8 cellular contexts compared by ENCODE assay signal in genomic region chr3:123447749-123448502, GRCh38. TPM values are rescaled to one million over a fixed set of nuclear protein-coding genes. Genes with fewer than 3 reads are reported as not detected.
DNase-seq lines count a peak whose midpoint lies in the region; ATAC-seq, FAIRE-seq and TF ChIP-seq lines count a peak whose summit lies in the region.

No MANE protein-coding gene starts in this region.

- H2BK5ac ChIP-seq in mesenchymal stem cell (ENCODE audit: low read depth, low read length, poor library complexity, severe bottlenecking) = no peak overlapping the region

- H3K27ac ChIP-seq in RWPE2 (ENCODE audit: poor library complexity, severe bottlenecking) (no peak overlapping the region), mesenchymal stem cell (ENCODE audit: low read length, poor library complexity, severe bottlenecking) (no peak overlapping the region), stomach (peak overlapping the region; percentile 15 to 89 (median 83))

- 23% methylated on average over 65 of the region's 106 CpGs for WGBS in mesenchymal stem cell
- WGBS in stomach, 5 donors = 14 to 28% (median 18%) methylated on average over 58 to 106 of the region's 106 CpGs; no CpG with 5 or more reads in 1 of the 5 donors

- H3K14ac ChIP-seq in mesenchymal stem cell (ENCODE audit: low read length in 2 of 2) = no peak overlapping the region

- TF ChIP-seq EP300 in stomach (IDR thresholded peaks at IDR 0.05) = no peak

- no peaks in the 10 kb centered on the region for H3K79me1 ChIP-seq in mesenchymal stem cell (replicated peaks; ENCODE audit: low read length, poor library complexity, severe bottlenecking)

- H3K36me3 ChIP-seq in RWPE2 (ENCODE audit: low read depth) (no peaks in the 10 kb centered on the region), bronchial epithelial cell (ENCODE audit: control insufficient read depth, insufficient read depth, low read length) (no peaks in the 10 kb centered on the region), mesenchymal stem cell (ENCODE audit: control insufficient read depth in 1 of 2, insufficient read depth in 2 of 2, low read depth in 1 of 2, low read length in 2 of 2) (no peaks in the 10 kb centered on the region), stomach (no peaks in the 10 kb centered on the region)

- no peak overlapping the region for H2BK15ac ChIP-seq in mesenchymal stem cell (ENCODE audit: low read depth, poor library complexity, severe bottlenecking)

- intact Hi-C loops in stomach (cut with DNase I; ENCODE audit: low total_unique reads) = no loop called here

- TF ChIP-seq POLR2A in stomach (IDR thresholded peaks at IDR 0.05) = no peak

- no peak overlapping the region for H2AK5ac ChIP-seq in mesenchymal stem cell (ENCODE audit: low read length, severe bottlenecking)

- FAIRE-seq in bronchial epithelial cell (lab: Jason Lieb, UNC) = no peak

- H3K4me2 ChIP-seq in mesenchymal stem cell (ENCODE audit: low read length, poor library complexity, severe bottlenecking) = peak overlapping the region; percentile 31

- H4K91ac ChIP-seq in mesenchymal stem cell (ENCODE audit: low read length) = peak overlapping the region; percentile 2

- H3K23ac ChIP-seq in mesenchymal stem cell (ENCODE audit: low read length in 2 of 2) = peak overlapping the region in 1 of 2 experiments; percentile 11

- ATAC-seq in RWPE2 (ENCODE audit: low read depth) = no peak

- H4K8ac ChIP-seq in mesenchymal stem cell (ENCODE audit: low read length) = no peak overlapping the region

- no peak overlapping the region for H3K18ac ChIP-seq in mesenchymal stem cell (ENCODE audit: low read depth in 1 of 2, low read length in 2 of 2)

- H3K4me1 ChIP-seq in RWPE2 (ENCODE audit: insufficient read depth, poor library complexity, severe bottlenecking) (no peaks in the 10 kb centered on the region), mesenchymal stem cell (ENCODE audit: control insufficient read depth, insufficient read depth, low read depth, low read length) (peaks cover 20% of the 10 kb centered on the region), stomach (peaks cover 20 to 39% (median 30%) of the 10 kb centered on the region in 4 donors)

- H2BK120ac ChIP-seq in mesenchymal stem cell (ENCODE audit: low read depth, low read length) = no peak overlapping the region

- H3K9me3 ChIP-seq in RWPE2 (ENCODE audit: severe bottlenecking) (no peaks in the 10 kb centered on the region), mesenchymal stem cell (ENCODE audit: control insufficient read depth, low read length) (no peaks in the 10 kb centered on the region), stomach (no peaks in the 10 kb centered on the region)

- H3K27me3 ChIP-seq in RWPE2 (ENCODE audit: insufficient read depth, poor library complexity, severe bottlenecking) (peaks cover 59% of the 10 kb centered on the region), bronchial epithelial cell (ENCODE audit: control insufficient read depth, insufficient read depth, low read length) (peaks cover 30% of the 10 kb centered on the region), mesenchymal stem cell (ENCODE audit: control insufficient read depth in 1 of 2, insufficient read depth in 1 of 2, low read length in 2 of 2) (peaks cover 70 to 79% of the 10 kb centered on the region in 2 experiments), stomach (peaks cover 0 to 72% (median 44%) of the 10 kb centered on the region in 3 donors)

- H2AFZ ChIP-seq in mesenchymal stem cell (ENCODE audit: low read depth, low read length) = no peak overlapping the region

- H2BK12ac ChIP-seq in mesenchymal stem cell (ENCODE audit: low read length in 2 of 2) = no peak overlapping the region

- TF ChIP-seq CTCF in RWPE2 (IDR thresholded peaks at IDR 0.05; ENCODE audit: poor library complexity, severe bottlenecking) = peak; percentile 47
- TF ChIP-seq CTCF in bronchial epithelial cell (IDR thresholded peaks at IDR 0.05; ENCODE audit: insufficient read depth, low read length, severe bottlenecking) = no peak
- peak in 1 of 7 experiments; percentile 28 for TF ChIP-seq CTCF in stomach (IDR thresholded peaks at IDR 0.05)

- H3K4ac ChIP-seq in mesenchymal stem cell (ENCODE audit: low read depth in 1 of 2, low read length in 2 of 2) = no peak overlapping the region

- peak; percentile 30 for DNase-seq in Daoy (ENCODE audit: low read depth)
- no peak for DNase-seq in RWPE2 (ENCODE audit: low spot score)
- DNase-seq in bronchial epithelial cell (ENCODE audit: low read depth) = no peak
- no peak for DNase-seq in mesenchymal stem cell
- peak; percentile 32 for DNase-seq in stomach
- no peak for DNase-seq in AML-193 (lab: John Stamatoyannopoulos, UW)
- no peak for DNase-seq in effector CD8-positive, alpha-beta T cell (lab: John Stamatoyannopoulos, UW)
- DNase-seq in RKO (ENCODE audit: low spot score) = no peak

- H3K4me3 ChIP-seq in RWPE2 (ENCODE audit: severe bottlenecking) (no peak overlapping the region), bronchial epithelial cell (ENCODE audit: low read depth, low read length) (peak overlapping the region; percentile 6), mesenchymal stem cell (ENCODE audit: insufficient read depth in 1 of 2, low read depth in 1 of 2, low read length in 2 of 2) (peak overlapping the region in 1 of 2 experiments; percentile 18), stomach (peak overlapping the region; percentile 64 to 88 (median 72))

- no peak overlapping the region for H3K9ac ChIP-seq in mesenchymal stem cell (ENCODE audit: low read length)

RNA-seq across cellular contexts. Expression of gene ADCY5, which starts 1.0 kb away (rescaled TPM):
- 0.06 TPM in 1 of 2 replicates, not detected in the other for total RNA-seq in Daoy (2014; rRNA removed; shearing (Covaris generic))
- total RNA-seq in bronchial epithelial cell (not detected in 2 replicates), stomach (10 to 100 TPM in 4 of 5 donors, 1 to 10 TPM in 1; 6.1 to 79.9 (median 28.3) TPM)
- 0.15 TPM for polyA plus RNA-seq in mesenchymal stem cell (2013, experiment 1 of 2)
- 0.04 TPM for polyA plus RNA-seq in mesenchymal stem cell (2013, experiment 2 of 2)
- polyA plus RNA-seq in stomach = 10 to 100 TPM in 1 of 3 donors, 1 to 10 TPM in 2; 1.8 to 13.1 (median 2.7) TPM

Comparison
In these comparisons a context has a peak if more than half of its experiments do, and no peak if none do; other contexts are left out.
1. DNase-seq: peak in Daoy (single experiment) and stomach (single experiment); none in RWPE2 (single experiment), bronchial epithelial cell (single experiment), mesenchymal stem cell (single experiment), AML-193 (0 of 2), effector CD8-positive, alpha-beta T cell (single experiment) and RKO (single experiment).
2. H3K27ac ChIP-seq: peak in stomach (5 of 5); none in RWPE2 (single experiment) and mesenchymal stem cell (single experiment).